ENCODE assay signal across 1 cellular context in genomic region chr18:13137041-13137938, GRCh38.
TF ChIP-seq lines count a peak whose summit lies in the region.

No MANE protein-coding gene starts in this region.

TF ChIP-seq in HepG2, 621 proteins besides CTCF, POLR2A, EP300 and RAD21 (continued from another document and continues in another):
- TF ChIP-seq HINFP (CRISPR knock-in tag; IDR thresholded peaks at IDR 0.05; ENCODE audit: low read depth) (peak; percentile 90), NR2F1 (CRISPR knock-in tag; IDR thresholded peaks at IDR 0.05) (no peak), PRPF4 (IDR thresholded peaks at IDR 0.05; ENCODE audit: low read depth, low read length, poor library complexity, severe bottlenecking) (no peak), CEBPZ (IDR thresholded peaks at IDR 0.05; ENCODE audit: low read length) (no peak), MTA1 (CRISPR knock-in tag; IDR thresholded peaks at IDR 0.05; ENCODE audit: borderline replicate concordance) (peak; percentile 38; the same call in 1 of the 2 replicates), ATF4 (CRISPR knock-in tag; IDR thresholded peaks at IDR 0.05) (no peak), POLR2G (IDR thresholded peaks at IDR 0.05; ENCODE audit: low read depth, low read length) (peak; percentile 79; the same call in 1 of the 2 replicates), ZNF770 (CRISPR knock-in tag; IDR thresholded peaks at IDR 0.05) (peak; percentile 48; the same call in 1 of the 2 replicates), NCOR1 (IDR thresholded peaks at IDR 0.05; ENCODE audit: borderline replicate concordance, low read length) (no peak), THAP11 (CRISPR knock-in tag; IDR thresholded peaks at IDR 0.05) (no peak), SPEN (CRISPR knock-in tag; IDR thresholded peaks at IDR 0.05; ENCODE audit: low read depth) (no peak), SNAPC2 (CRISPR knock-in tag; IDR thresholded peaks at IDR 0.05) (0 out of 2 replicates have a peak, but pooled peaks have one; percentile 79), XRCC5 (optimal IDR thresholded peaks at IDR 0.05; ENCODE audit: low read length) (no peak), MAFF (IDR thresholded peaks at IDR 0.05; ENCODE audit: low read depth, low read length) (no peak), ZFP1 (CRISPR knock-in tag; IDR thresholded peaks at IDR 0.05) (no peak), FOXM1 (CRISPR knock-in tag; IDR thresholded peaks at IDR 0.05) (no peak), PAX8 (CRISPR knock-in tag; IDR thresholded peaks at IDR 0.05; ENCODE audit: borderline replicate concordance) (no peak), NCOA5 (CRISPR knock-in tag; IDR thresholded peaks at IDR 0.05) (no peak), ZNF619 (CRISPR knock-in tag; IDR thresholded peaks at IDR 0.05) (no peak), DMTF1 (CRISPR knock-in tag; IDR thresholded peaks at IDR 0.05) (no peak), HMGXB4 (CRISPR knock-in tag; IDR thresholded peaks at IDR 0.05; ENCODE audit: borderline replicate concordance in 1 of 2, low read depth in 1 of 2) (peak; percentile 39 to 74), ZBTB2 (CRISPR knock-in tag; IDR thresholded peaks at IDR 0.05; ENCODE audit: low read depth) (no peak), ZNF563 (CRISPR knock-in tag; IDR thresholded peaks at IDR 0.05) (no peak), ZNF512 (CRISPR knock-in tag; IDR thresholded peaks at IDR 0.05) (no peak), NFE2L2 (IDR thresholded peaks at IDR 0.05; ENCODE audit: low read length) (no peak), MIER3 (CRISPR knock-in tag; IDR thresholded peaks at IDR 0.05; ENCODE audit: borderline replicate concordance) (no peak), PHB2 (IDR thresholded peaks at IDR 0.05; ENCODE audit: partially characterized antibody) (no peak), ZNF562 (CRISPR knock-in tag; IDR thresholded peaks at IDR 0.05; ENCODE audit: borderline replicate concordance) (no peak), KLF15 (CRISPR knock-in tag; IDR thresholded peaks at IDR 0.05; ENCODE audit: borderline replicate concordance) (0 out of 2 replicates have a peak, but pooled peaks have one; percentile 32), SP1 (IDR thresholded peaks at IDR 0.05) (no peak), SP1 (CRISPR knock-in tag; IDR thresholded peaks at IDR 0.05) (no peak), ZNF749 (CRISPR knock-in tag; IDR thresholded peaks at IDR 0.05; ENCODE audit: borderline replicate concordance) (no peak; the same call in none of the 2 replicates), ZNF800 (CRISPR knock-in tag; IDR thresholded peaks at IDR 0.05) (no peak), POLR2AphosphoS2 (IDR thresholded peaks at IDR 0.05; ENCODE audit: low read depth, low read length) (no peak), RFX5 (IDR thresholded peaks at IDR 0.05; ENCODE audit: low read depth, low read length) (no peak), KDM1A (CRISPR knock-in tag; IDR thresholded peaks at IDR 0.05) (no peak), ZSCAN30 (CRISPR knock-in tag; IDR thresholded peaks at IDR 0.05) (no peak), PHF5A (CRISPR knock-in tag; IDR thresholded peaks at IDR 0.05; ENCODE audit: low read depth, unreplicated experiment) (no peak), ZBTB14 (CRISPR knock-in tag; IDR thresholded peaks at IDR 0.05) (no peak), BORCS8-MEF2B (CRISPR knock-in tag; IDR thresholded peaks at IDR 0.05) (no peak), ZMYM3 (CRISPR knock-in tag; IDR thresholded peaks at IDR 0.05) (no peak), ZFP36L2 (CRISPR knock-in tag; IDR thresholded peaks at IDR 0.05) (no peak), CREB3 (CRISPR knock-in tag; IDR thresholded peaks at IDR 0.05) (no peak)
